Comparison of ENCODE assay signal across 1 cellular context in genomic region chr2:31233741-31234689, GRCh38.
TF ChIP-seq lines count a peak whose summit lies in the region.

TSS of gene EHD3 (plus strand) at chr2:31234152. CDS start at chr2:31234622, 470 bp downstream.

TF ChIP-seq in GM23338, 12 proteins besides CTCF, POLR2A, EP300 and RAD21:
- no peak for TF ChIP-seq ZNF462 (CRISPR knock-in tag; IDR thresholded peaks at IDR 0.05)
- peak; percentile 90 for TF ChIP-seq ETS1 (IDR thresholded peaks at IDR 0.05)
- peak; percentile 70 for TF ChIP-seq CREB1 (CRISPR knock-in tag; IDR thresholded peaks at IDR 0.05; ENCODE audit: low read depth)
- no peak for TF ChIP-seq EZH2phosphoT487 (IDR thresholded peaks at IDR 0.05; ENCODE audit: unreplicated experiment)
- TF ChIP-seq POLR2AphosphoS5 (IDR thresholded peaks at IDR 0.05; ENCODE audit: low read depth) = peak; percentile 96
- TF ChIP-seq REST (IDR thresholded peaks at IDR 0.05; ENCODE audit: unreplicated experiment) = peak; percentile 15
